ENCODE assay signal across 9 cellular contexts in genomic region chr18:22846088-22846683, GRCh38.
DNase-seq lines count a peak whose midpoint lies in the region; ATAC-seq, FAIRE-seq and TF ChIP-seq lines count a peak whose summit lies in the region.
"Had no signal": no experiment of that assay in that cellular context is flagged by ENCODE, and none has a peak within 500 bp of the region (broad histone marks: within the 10 kb centered on the region; RNA-seq: fewer than 3 reads in every experiment).

No MANE protein-coding gene starts in this region.

- peaks cover 8% of the 10 kb centered on the region for H3K27me3 Mint-ChIP-seq in stimulated activated naive CD8-positive, alpha-beta T cell treated with anti-CD3 and anti-CD28 coated beads, Interleukin-15, amount 100 ng/mL, for 72 hours

- no peaks in the 10 kb centered on the region for H3K9me3 Mint-ChIP-seq in stimulated activated naive CD8-positive, alpha-beta T cell treated with anti-CD3 and anti-CD28 coated beads, Interleukin-15, amount 100 ng/mL, for 72 hours

- ATAC-seq in heart right ventricle = no peak
- ATAC-seq in GM18873 (IDR thresholded peaks at IDR 0.05; ENCODE audit: low FRiP score, unreplicated experiment) = no peak
- no peak for ATAC-seq in stimulated activated naive CD8-positive, alpha-beta T cell treated with anti-CD3 and anti-CD28 coated beads, Interleukin-15, amount 100 ng/mL, for 72 hours

- intact Hi-C loops in heart right ventricle (cut with DNase I) = no loop called here

- no peak for FAIRE-seq in frontal cortex (lab: Jason Lieb, UNC)
- FAIRE-seq: islet of Langerhans had no signal

- no peaks in the 10 kb centered on the region for H3K36me3 ChIP-seq in heart right ventricle
- H3K36me3 ChIP-seq in right atrium auricular region = no peaks in the 10 kb centered on the region

- peak in 7 of 9 donors; percentile 30 to 60 (median 43) for TF ChIP-seq CTCF in heart right ventricle (IDR thresholded peaks at IDR 0.05)
- peak in 1 of 2 donors; percentile 56 for TF ChIP-seq CTCF in right atrium auricular region (IDR thresholded peaks at IDR 0.05)

- 26% methylated on average over 6 of the region's 6 CpGs for WGBS in heart right ventricle, 2 donors

- H3K4me1 Mint-ChIP-seq in stimulated activated naive CD8-positive, alpha-beta T cell treated with anti-CD3 and anti-CD28 coated beads, Interleukin-15, amount 100 ng/mL, for 72 hours = no peaks in the 10 kb centered on the region

- H3K27me3 ChIP-seq in heart right ventricle (no peaks in the 10 kb centered on the region), right atrium auricular region (no peaks in the 10 kb centered on the region)

- H3K4me3 ChIP-seq in heart right ventricle (no peak overlapping the region), right atrium auricular region (no peak overlapping the region)

- no peak overlapping the region for H3K27ac ChIP-seq in heart right ventricle
- H3K27ac ChIP-seq in right atrium auricular region = no peak overlapping the region

- DNase-seq in heart right ventricle (no peak), right atrium auricular region (ENCODE audit: low spot score) (no peak), RKO (ENCODE audit: low spot score) (peak; percentile 42), frontal cortex (ENCODE audit: low spot score in 2 of 2) (peak; percentile 1 to 24), GM19238 (ENCODE audit: insufficient read length, low spot score) (no peak), SKM-1 treated with dmso at 0.1 percent for 144 hours (lab: John Stamatoyannopoulos, UW; ENCODE audit: unreplicated experiment) (no peak)
- no peak for DNase-seq in stimulated activated naive CD8-positive, alpha-beta T cell treated with anti-CD3 and anti-CD28 coated beads, Interleukin-15, amount 100 ng/mL, for 72 hours

- no peaks in the 10 kb centered on the region for H3K4me1 ChIP-seq in heart right ventricle
- H3K4me1 ChIP-seq in right atrium auricular region = no peaks in the 10 kb centered on the region

- H3K4me3 Mint-ChIP-seq in stimulated activated naive CD8-positive, alpha-beta T cell treated with anti-CD3 and anti-CD28 coated beads, Interleukin-15, amount 100 ng/mL, for 72 hours = no peak overlapping the region

- H3K9me3 ChIP-seq in heart right ventricle (no peaks in the 10 kb centered on the region), right atrium auricular region (no peaks in the 10 kb centered on the region)

- H3K27ac Mint-ChIP-seq in stimulated activated naive CD8-positive, alpha-beta T cell treated with anti-CD3 and anti-CD28 coated beads, Interleukin-15, amount 100 ng/mL, for 72 hours = no peak overlapping the region

Comparison
In these comparisons a context has a peak if more than half of its experiments do, and no peak if none do; other contexts are left out.
1. DNase-seq: peak in RKO (single experiment) and frontal cortex (2 of 2); none in heart right ventricle (0 of 2), right atrium auricular region (single experiment), GM19238 (single experiment), stimulated activated naive CD8-positive, alpha-beta T cell treated with anti-CD3 and anti-CD28 coated beads, Interleukin-15, amount 100 ng/mL, for 72 hours (0 of 2) and SKM-1 treated with dmso at 0.1 percent for 144 hours (single experiment).